8 cellular contexts compared by ENCODE assay signal in genomic region chrX:138775501-138775900, GRCh38.
DNase-seq lines count a peak whose midpoint lies in the region; ATAC-seq, FAIRE-seq and TF ChIP-seq lines count a peak whose summit lies in the region.

No MANE protein-coding gene starts in this region.

- no peak overlapping the region for H2AFZ ChIP-seq in OCI-LY7 (ENCODE audit: low read length)

- no peaks in the 10 kb centered on the region for H3K36me3 Mint-ChIP-seq in activated CD8-positive, alpha-beta T cell treated with anti-CD3 and anti-CD28 coated beads for 36 hours (ENCODE audit: low read depth)

- no peak for ATAC-seq in upper lobe of right lung
- no peak for ATAC-seq in activated CD8-positive, alpha-beta T cell treated with anti-CD3 and anti-CD28 coated beads for 36 hours

- TF ChIP-seq CTCF in A673 (conservative IDR thresholded peaks at IDR 0.05; ENCODE audit: low read depth, low read length) = peak; percentile 60
- peak; percentile 67 for TF ChIP-seq CTCF in OCI-LY7 (conservative IDR thresholded peaks at IDR 0.05; ENCODE audit: low read length)
- peak; percentile 27 for TF ChIP-seq CTCF in fibroblast of pulmonary artery (IDR thresholded peaks at IDR 0.05; ENCODE audit: low read length, missing control alignments)
- peak; percentile 36 for TF ChIP-seq CTCF in upper lobe of right lung (IDR thresholded peaks at IDR 0.05)
- no peak for TF ChIP-seq CTCF in activated CD8-positive, alpha-beta T cell treated with anti-CD3 and anti-CD28 coated beads for 36 hours (IDR thresholded peaks at IDR 0.05)

- BruUV-seq in A673 (replicated peaks; lab: Mats Ljungman, UMichigan) (no TSS peak), OCI-LY7 (replicated peaks; lab: Mats Ljungman, UMichigan) (no TSS peak)

- H3K4me2 ChIP-seq in OCI-LY7 (ENCODE audit: low read length) = no peak overlapping the region

- POLR2A ChIA-PET in A673 (lab: Charles Lee; ENCODE audit: low non-redundant PET) = no interaction called here
- POLR2A ChIA-PET in OCI-LY7 (lab: Charles Lee) = no interaction called here
- POLR2A ChIA-PET in activated CD8-positive, alpha-beta T cell treated with anti-CD3 and anti-CD28 coated beads for 36 hours (lab: Charles Lee) = no interaction called here

- no peak overlapping the region for H3K27ac Mint-ChIP-seq in activated CD8-positive, alpha-beta T cell treated with anti-CD3 and anti-CD28 coated beads for 36 hours

- no peaks in the 10 kb centered on the region for H4K20me1 ChIP-seq in OCI-LY7 (ENCODE audit: insufficient read depth, low read length)

- no peak overlapping the region for H3K4me3 Mint-ChIP-seq in activated CD8-positive, alpha-beta T cell treated with anti-CD3 and anti-CD28 coated beads for 36 hours

- H3K27me3 Mint-ChIP-seq in activated CD8-positive, alpha-beta T cell treated with anti-CD3 and anti-CD28 coated beads for 36 hours = no peaks in the 10 kb centered on the region

- no peak for TF ChIP-seq POLR2A in GM12891 (IDR thresholded peaks at IDR 0.05; ENCODE audit: low read depth, low read length)

- intact Hi-C loops in A673 (cut with micrococcal nuclease; ENCODE audit: unreplicated experiment) (loop anchor here (5.0 to 10.0 kb wide), 3 partner anchors 299 to 659 kb away; no protein-coding TSS in a partner anchor), OCI-LY7 (cut with micrococcal nuclease; ENCODE audit: unreplicated experiment) (loop anchor here (10.0 kb wide), 1 partner anchor 789 kb away; no protein-coding TSS in a partner anchor), upper lobe of right lung (cut with DNase I) (no loop called here)
- intact Hi-C loops in activated CD8-positive, alpha-beta T cell treated with anti-CD3 and anti-CD28 coated beads for 36 hours (cut with micrococcal nuclease) = no loop called here

- H3K4me1 Mint-ChIP-seq in activated CD8-positive, alpha-beta T cell treated with anti-CD3 and anti-CD28 coated beads for 36 hours (ENCODE audit: low read depth) = no peaks in the 10 kb centered on the region

- H3K9me3 ChIP-seq in A673 (ENCODE audit: low read depth, low read length, poor library complexity, severe bottlenecking) (no peaks in the 10 kb centered on the region), OCI-LY7 (ENCODE audit: low read length) (no peaks in the 10 kb centered on the region), upper lobe of right lung (no peaks in the 10 kb centered on the region)

- H3K9me2 ChIP-seq in OCI-LY7 (ENCODE audit: insufficient read depth, low read length) = no peaks in the 10 kb centered on the region

- no peaks in the 10 kb centered on the region for H3K27me3 ChIP-seq in A673 (replicated peaks; ENCODE audit: insufficient read depth, low read depth, low read length, poor library complexity)
- no peaks in the 10 kb centered on the region for H3K27me3 ChIP-seq in upper lobe of right lung

- no peaks in the 10 kb centered on the region for H3K9me3 Mint-ChIP-seq in activated CD8-positive, alpha-beta T cell treated with anti-CD3 and anti-CD28 coated beads for 36 hours

- H3K4me3 ChIP-seq in A673 (ENCODE audit: low read depth, low read length, poor library complexity, severe bottlenecking) = no peak overlapping the region
- no peak overlapping the region for H3K4me3 ChIP-seq in OCI-LY7 (ENCODE audit: low read depth, low read length, poor library complexity, severe bottlenecking)
- no peak overlapping the region for H3K4me3 ChIP-seq in fibroblast of pulmonary artery (replicated peaks; ENCODE audit: low read depth, low read length)
- H3K4me3 ChIP-seq in upper lobe of right lung = no peak overlapping the region

- FAIRE-seq in GM12891 (lab: Jason Lieb, UNC) = peak; percentile 28

- no peaks in the 10 kb centered on the region for H3K36me3 ChIP-seq in A673 (ENCODE audit: insufficient read depth, low read length, poor library complexity, severe bottlenecking)
- no peaks in the 10 kb centered on the region for H3K36me3 ChIP-seq in OCI-LY7 (ENCODE audit: insufficient read depth, low read length)
- H3K36me3 ChIP-seq in upper lobe of right lung = no peaks in the 10 kb centered on the region

- DNase-seq in A673 (ENCODE audit: low spot score) = peak; percentile 71
- no peak for DNase-seq in GM12891 (ENCODE audit: insufficient read length, low spot score)
- peak; percentile 7 for DNase-seq in OCI-LY7 (ENCODE audit: low spot score)
- peak; percentile 34 for DNase-seq in fibroblast of pulmonary artery (ENCODE audit: low read depth)
- DNase-seq in upper lobe of right lung = no peak
- no peak for DNase-seq in NCI-H1417 treated with DMSO at 0.1 percent for 48 hours (lab: John Stamatoyannopoulos, UW)
- DNase-seq in activated CD8-positive, alpha-beta T cell treated with anti-CD3 and anti-CD28 coated beads for 36 hours = no peak
- DNase-seq in stimulated activated CD4-positive, alpha-beta T cell treated with anti-CD3 and anti-CD28 coated beads, Interleukin-4, amount 100 ng/mL, for 1 hour = no peak

- CTCF ChIA-PET in A673 (lab: Charles Lee) = no interaction called here
- CTCF ChIA-PET in OCI-LY7 (lab: Charles Lee; ENCODE audit: unreplicated experiment) = no interaction called here
- CTCF ChIA-PET in activated CD8-positive, alpha-beta T cell treated with anti-CD3 and anti-CD28 coated beads for 36 hours (lab: Charles Lee) = no interaction called here

- peaks cover 22% of the 10 kb centered on the region for H3K4me1 ChIP-seq in A673 (ENCODE audit: insufficient read depth, low read length, poor library complexity, severe bottlenecking)
- no peaks in the 10 kb centered on the region for H3K4me1 ChIP-seq in OCI-LY7 (ENCODE audit: insufficient read depth, low read length, poor library complexity, severe bottlenecking)
- no peaks in the 10 kb centered on the region for H3K4me1 ChIP-seq in upper lobe of right lung

- no peaks in the 10 kb centered on the region for H3K79me2 ChIP-seq in OCI-LY7 (ENCODE audit: insufficient read depth, low read depth, low read length)

- H3K27ac ChIP-seq in A673 (ENCODE audit: low read depth, low read length, poor library complexity, severe bottlenecking) = no peak overlapping the region
- no peak overlapping the region for H3K27ac ChIP-seq in OCI-LY7 (ENCODE audit: low read depth, low read length, poor library complexity, severe bottlenecking)
- H3K27ac ChIP-seq in upper lobe of right lung = no peak overlapping the region

TF ChIP-seq in GM12891, 5 proteins besides CTCF, POLR2A, EP300 and RAD21:
- TF ChIP-seq TAF1 (IDR thresholded peaks at IDR 0.05; ENCODE audit: low read depth, low read length) (no peak), SPI1 (IDR thresholded peaks at IDR 0.05; ENCODE audit: low read depth, low read length) (no peak), POLR2AphosphoS5 (IDR thresholded peaks at IDR 0.05; ENCODE audit: low read depth, low read length) (no peak), POU2F2 (IDR thresholded peaks at IDR 0.05; ENCODE audit: low read depth, low read length) (no peak), PAX5 (IDR thresholded peaks at IDR 0.05; ENCODE audit: insufficient read depth, low read length, severe bottlenecking) (no peak)

Comparison
In these comparisons a context has a peak if more than half of its experiments do, and no peak if none do; other contexts are left out.
1. DNase-seq: peak in A673 (single experiment), OCI-LY7 (single experiment) and fibroblast of pulmonary artery (single experiment); none in GM12891 (single experiment), upper lobe of right lung (single experiment), NCI-H1417 treated with DMSO at 0.1 percent for 48 hours (single experiment), activated CD8-positive, alpha-beta T cell treated with anti-CD3 and anti-CD28 coated beads for 36 hours (single experiment) and stimulated activated CD4-positive, alpha-beta T cell treated with anti-CD3 and anti-CD28 coated beads, Interleukin-4, amount 100 ng/mL, for 1 hour (single experiment).
2. intact Hi-C loops: an anchor here in A673 (5.0 to 10.0 kb wide) and OCI-LY7 (10.0 kb wide); none called in upper lobe of right lung and activated CD8-positive, alpha-beta T cell treated with anti-CD3 and anti-CD28 coated beads for 36 hours.